Comparison of ENCODE assay signal across 2 cellular contexts in genomic region chr5:72555871-72556270, GRCh38.
TF ChIP-seq lines count a peak whose summit lies in the region.

No MANE protein-coding gene starts in this region.

TF ChIP-seq in A549, 52 proteins besides CTCF, POLR2A, EP300 and RAD21:
- no peak for TF ChIP-seq BCL3 (IDR thresholded peaks at IDR 0.05)
- TF ChIP-seq FOSB (CRISPR knock-in tag; IDR thresholded peaks at IDR 0.05) = no peak
- no peak for TF ChIP-seq HEYL (CRISPR knock-in tag; IDR thresholded peaks at IDR 0.05)
- no peak for TF ChIP-seq FOSL2 (IDR thresholded peaks at IDR 0.05)
- TF ChIP-seq FOSL2 (CRISPR knock-in tag; IDR thresholded peaks at IDR 0.05) = no peak

TF ChIP-seq in GM12878, 131 proteins besides CTCF, POLR2A, EP300 and RAD21:
- TF ChIP-seq HSF1 (IDR thresholded peaks at IDR 0.05; ENCODE audit: low read depth, low read length) (no peak), RAD51 (IDR thresholded peaks at IDR 0.05) (no peak), HDAC2 (IDR thresholded peaks at IDR 0.05) (no peak), IRF3 (IDR thresholded peaks at IDR 0.05) (no peak), ETV6 (conservative IDR thresholded peaks at IDR 0.05 in 1 of 2, IDR thresholded peaks at IDR 0.05 in 1 of 2; ENCODE audit: borderline replicate concordance in 1 of 2, low read depth in 1 of 2) (no peak), SUPT20H (IDR thresholded peaks at IDR 0.05; ENCODE audit: borderline replicate concordance, control insufficient read depth, low read depth, low read length) (no peak), ASH2L (IDR thresholded peaks at IDR 0.05; ENCODE audit: borderline replicate concordance, low read depth) (no peak), CREB1 (IDR thresholded peaks at IDR 0.05; ENCODE audit: low read depth) (no peak; the same call in 1 of the 2 replicates), ZNF384 (IDR thresholded peaks at IDR 0.05; ENCODE audit: borderline replicate concordance, low read depth, low read length) (no peak), REST (IDR thresholded peaks at IDR 0.05; ENCODE audit: low read depth, low read length) (no peak), PKNOX1 (IDR thresholded peaks at IDR 0.05) (no peak), ELK1 (IDR thresholded peaks at IDR 0.05; ENCODE audit: low read depth, low read length) (no peak), MLLT1 (IDR thresholded peaks at IDR 0.05) (no peak), RBBP5 (conservative IDR thresholded peaks at IDR 0.05) (no peak), ESRRA (IDR thresholded peaks at IDR 0.05; ENCODE audit: low read length) (no peak), CREM (IDR thresholded peaks at IDR 0.05; ENCODE audit: low read depth) (no peak)
TF ChIP-seq in GM12878: peak in this region for 0.
